Comparison of ENCODE assay signal across 9 cellular contexts in genomic region chr22:42271191-42271813, GRCh38. TPM values are rescaled to one million over a fixed set of nuclear protein-coding genes. Genes with fewer than 3 reads are reported as not detected.
DNase-seq lines count a peak whose midpoint lies in the region; TF ChIP-seq lines count a peak whose summit lies in the region.
"Had no signal": no experiment of that assay in that cellular context is flagged by ENCODE, and none has a peak within 500 bp of the region (broad histone marks: within the 10 kb centered on the region; RNA-seq: fewer than 3 reads in every experiment).

No MANE protein-coding gene starts in this region.

- peaks cover 11 to 16% (median 12%) of the 10 kb centered on the region in 3 donors for H3K4me1 Mint-ChIP-seq in IgD-negative memory B cell
- H3K4me1 Mint-ChIP-seq in chondrocyte (ENCODE audit: low read depth): peaks cover 12% of the 10 kb centered on the region
- H3K4me1 Mint-ChIP-seq in nephron: peaks cover 20% of the 10 kb centered on the region

- no peak overlapping the region for H3K27ac Mint-ChIP-seq in IgD-negative memory B cell
- no peak overlapping the region for H3K27ac Mint-ChIP-seq in chondrocyte (ENCODE audit: unreplicated experiment)
- peak overlapping the region in 1 of 3 experiments; percentile 56 for H3K27ac Mint-ChIP-seq in nephron

- H3K4me2 ChIP-seq in BLaER1: peak overlapping the region; percentile 63

- H3K9me3 Mint-ChIP-seq in IgD-negative memory B cell (no peaks in the 10 kb centered on the region), chondrocyte (ENCODE audit: low read depth) (no peaks in the 10 kb centered on the region), nephron (no peaks in the 10 kb centered on the region)

- H3K36me3 ChIP-seq in BLaER1: peaks cover 17% of the 10 kb centered on the region

- H3K27me3 Mint-ChIP-seq in IgD-negative memory B cell (no peaks in the 10 kb centered on the region), chondrocyte (ENCODE audit: low read depth) (no peaks in the 10 kb centered on the region), nephron (ENCODE audit: low read depth) (peaks cover 24% of the 10 kb centered on the region)

- peaks cover 35% of the 10 kb centered on the region for H3K4me1 ChIP-seq in BLaER1

- DNase-seq in chondrocyte (ENCODE audit: low spot score) (no peak), GM03348 (ENCODE audit: low spot score) (no peak), cerebellar nuclear complex (lab: John Stamatoyannopoulos, UW) (no peak), NCI-H187 (lab: John Stamatoyannopoulos, UW) (no peak), Ammon's horn (ENCODE audit: low spot score) (no peak)
- DNase-seq: SIG-M5 had no signal

- no peaks in the 10 kb centered on the region for H3K9me3 ChIP-seq in BLaER1

- peak overlapping the region; percentile 60 to 90 (median 84) for H3K4me3 Mint-ChIP-seq in IgD-negative memory B cell
- peak overlapping the region; percentile 44 for H3K4me3 Mint-ChIP-seq in chondrocyte (ENCODE audit: unreplicated experiment)
- H3K4me3 Mint-ChIP-seq in nephron: peak overlapping the region; percentile 76 to 88 (median 86)

- peak overlapping the region; percentile 99; the same call in 1 of the 2 replicates for H3K4me3 ChIP-seq in BLaER1

- no peak overlapping the region for H3K27ac ChIP-seq in BLaER1

- TF ChIP-seq CTCF in chondrocyte (IDR thresholded peaks at IDR 0.05) (no peak), nephron (IDR thresholded peaks at IDR 0.05; ENCODE audit: unreplicated experiment in 3 of 3) (no peak)

- H4K20me1 ChIP-seq in BLaER1: peaks cover 38% of the 10 kb centered on the region

- no peak overlapping the region for H3K9ac ChIP-seq in BLaER1

- H3K36me3 Mint-ChIP-seq in IgD-negative memory B cell (no peaks in the 10 kb centered on the region), chondrocyte (ENCODE audit: low read depth) (no peaks in the 10 kb centered on the region), nephron (ENCODE audit: low read depth) (no peaks in the 10 kb centered on the region)

- no peaks in the 10 kb centered on the region for H3K27me3 ChIP-seq in BLaER1

RNA-seq across cellular contexts. Expression of gene TCF20, which starts 0.8 kb away (rescaled TPM):
- polyA plus RNA-seq in IgD-negative memory B cell: 1.4 TPM
- 27.3 to 35.1 TPM (median 31.0 TPM) in 3 replicates for total RNA-seq in chondrocyte
